8 cellular contexts compared by ENCODE assay signal in the genomic region with DNA sequence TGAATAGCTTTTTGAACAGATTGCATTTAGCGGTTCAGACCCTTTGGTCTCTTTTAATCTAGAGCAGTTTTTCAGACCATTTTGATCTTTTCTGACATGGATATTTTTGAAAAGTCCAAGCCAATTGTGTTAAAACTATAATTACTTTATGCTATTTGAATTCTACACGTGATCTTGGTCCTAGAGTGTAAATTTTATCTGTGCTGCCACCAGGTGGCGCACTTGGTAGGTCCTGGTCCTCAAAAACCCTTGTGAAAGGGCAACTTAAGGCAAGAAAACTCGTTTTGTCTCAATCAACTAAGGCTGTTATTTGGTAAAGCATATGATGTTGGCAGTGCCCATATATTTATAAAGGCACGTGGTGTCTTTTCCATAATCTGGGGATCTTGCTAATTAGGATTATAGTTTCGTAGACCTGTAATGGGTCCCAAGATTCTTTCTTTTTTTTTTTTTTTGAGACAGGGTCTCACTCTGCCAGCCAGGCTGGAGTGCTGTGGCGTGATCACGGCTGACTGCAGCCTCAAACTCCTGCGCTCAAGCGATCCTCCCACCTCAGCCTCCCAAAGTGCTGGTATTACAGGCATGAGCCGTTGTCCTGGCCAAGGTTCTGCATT. TPM values are rescaled to one million over a fixed set of nuclear protein-coding genes. Genes with fewer than 3 reads are reported as not detected.
A peak's percentile ranks its signal among the peaks of the same experiment; 100 is the strongest.
DNase-seq lines count a peak whose midpoint lies in the region; ATAC-seq and TF ChIP-seq lines count a peak whose summit lies in the region.

No MANE protein-coding gene starts in this region.

- no peak overlapping the region for H3K4me3 ChIP-seq in sigmoid colon

- TF ChIP-seq POLR2A in sigmoid colon (IDR thresholded peaks at IDR 0.05): no peak

- no peaks in the 10 kb centered on the region for H3K27me3 ChIP-seq in sigmoid colon

- no peak overlapping the region for H3K27ac ChIP-seq in sigmoid colon

- peaks cover 0 to 5% (median 0%) of the 10 kb centered on the region in 4 donors for H3K4me1 ChIP-seq in sigmoid colon

- no peaks in the 10 kb centered on the region for H3K9me3 ChIP-seq in sigmoid colon

- TF ChIP-seq CTCF in sigmoid colon (IDR thresholded peaks at IDR 0.05): peak; percentile 40 to 68 (median 56)

- no peak for TF ChIP-seq EP300 in sigmoid colon (IDR thresholded peaks at IDR 0.05)

- intact Hi-C loops in left ventricle myocardium superior (cut with micrococcal nuclease) (no loop called here), sigmoid colon (cut with DNase I) (no loop called here)

- DNase-seq in Daoy (ENCODE audit: low read depth) (peak; percentile 72), LHCN-M2 (ENCODE audit: low read depth) (peak; percentile 67), left ventricle myocardium superior (peak; percentile 74), sigmoid colon (peak; percentile 75), amniotic stem cell (lab: John Stamatoyannopoulos, UW) (no peak), HuH-7.5 (ENCODE audit: low spot score) (no peak)
- DNase-seq in activated naive CD4-positive, alpha-beta T cell treated with anti-CD3 and anti-CD28 coated beads, Interleukin-2, amount 50 U/mL, for 16 hours: peak; percentile 71

- WGBS in sigmoid colon, 2 donors: 42 to 50% methylated on average over 11 of the region's 11 CpGs

- ATAC-seq in SK-N-SH treated with all-trans-retinoic acid at 6 μM for 48 hours: peak; percentile 81
- peak; percentile 63 for ATAC-seq in left ventricle myocardium superior

- H3K36me3 ChIP-seq in sigmoid colon: no peaks in the 10 kb centered on the region

TF ChIP-seq in SK-N-SH treated with all-trans-retinoic acid at 6 μM for 48 hours, 23 proteins besides CTCF, POLR2A, EP300 and RAD21:
- TF ChIP-seq, protein P1, sequence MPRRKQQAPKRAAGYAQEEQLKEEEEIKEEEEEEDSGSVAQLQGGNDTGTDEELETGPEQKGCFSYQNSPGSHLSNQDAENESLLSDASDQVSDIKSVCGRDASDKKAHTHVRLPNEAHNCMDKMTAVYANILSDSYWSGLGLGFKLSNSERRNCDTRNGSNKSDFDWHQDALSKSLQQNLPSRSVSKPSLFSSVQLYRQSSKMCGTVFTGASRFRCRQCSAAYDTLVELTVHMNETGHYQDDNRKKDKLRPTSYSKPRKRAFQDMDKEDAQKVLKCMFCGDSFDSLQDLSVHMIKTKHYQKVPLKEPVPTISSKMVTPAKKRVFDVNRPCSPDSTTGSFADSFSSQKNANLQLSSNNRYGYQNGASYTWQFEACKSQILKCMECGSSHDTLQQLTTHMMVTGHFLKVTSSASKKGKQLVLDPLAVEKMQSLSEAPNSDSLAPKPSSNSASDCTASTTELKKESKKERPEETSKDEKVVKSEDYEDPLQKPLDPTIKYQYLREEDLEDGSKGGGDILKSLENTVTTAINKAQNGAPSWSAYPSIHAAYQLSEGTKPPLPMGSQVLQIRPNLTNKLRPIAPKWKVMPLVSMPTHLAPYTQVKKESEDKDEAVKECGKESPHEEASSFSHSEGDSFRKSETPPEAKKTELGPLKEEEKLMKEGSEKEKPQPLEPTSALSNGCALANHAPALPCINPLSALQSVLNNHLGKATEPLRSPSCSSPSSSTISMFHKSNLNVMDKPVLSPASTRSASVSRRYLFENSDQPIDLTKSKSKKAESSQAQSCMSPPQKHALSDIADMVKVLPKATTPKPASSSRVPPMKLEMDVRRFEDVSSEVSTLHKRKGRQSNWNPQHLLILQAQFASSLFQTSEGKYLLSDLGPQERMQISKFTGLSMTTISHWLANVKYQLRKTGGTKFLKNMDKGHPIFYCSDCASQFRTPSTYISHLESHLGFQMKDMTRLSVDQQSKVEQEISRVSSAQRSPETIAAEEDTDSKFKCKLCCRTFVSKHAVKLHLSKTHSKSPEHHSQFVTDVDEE (CRISPR knock-in tag; IDR thresholded peaks at IDR 0.05): no peak
- no peak for TF ChIP-seq PPARA (CRISPR knock-in tag; IDR thresholded peaks at IDR 0.05; ENCODE audit: borderline replicate concordance)
- no peak for TF ChIP-seq SNAI2 (CRISPR knock-in tag; IDR thresholded peaks at IDR 0.05)
- TF ChIP-seq TOX (CRISPR knock-in tag; IDR thresholded peaks at IDR 0.05; ENCODE audit: borderline replicate concordance): no peak
- TF ChIP-seq ZFP3 (CRISPR knock-in tag; IDR thresholded peaks at IDR 0.05): no peak
- no peak for TF ChIP-seq CSDC2 (CRISPR knock-in tag; IDR thresholded peaks at IDR 0.05)
- no peak for TF ChIP-seq RARB (CRISPR knock-in tag; IDR thresholded peaks at IDR 0.05)
- TF ChIP-seq CREB5 (CRISPR knock-in tag; IDR thresholded peaks at IDR 0.05; ENCODE audit: low read depth): no peak
- TF ChIP-seq POU6F1 (CRISPR knock-in tag; IDR thresholded peaks at IDR 0.05; ENCODE audit: borderline replicate concordance, low read depth): no peak
- TF ChIP-seq CSRNP3 (CRISPR knock-in tag; IDR thresholded peaks at IDR 0.05): no peak
- TF ChIP-seq BACH2 (CRISPR knock-in tag; IDR thresholded peaks at IDR 0.05; ENCODE audit: borderline replicate concordance): no peak
- no peak for TF ChIP-seq ZNF8 (CRISPR knock-in tag; IDR thresholded peaks at IDR 0.05)
- TF ChIP-seq ZNF565 (CRISPR knock-in tag; conservative IDR thresholded peaks at IDR 0.05; ENCODE audit: low read depth): no peak
- no peak for TF ChIP-seq OSR1 (CRISPR knock-in tag; IDR thresholded peaks at IDR 0.05)
- TF ChIP-seq GLIS3 (CRISPR knock-in tag; IDR thresholded peaks at IDR 0.05): no peak

RNA-seq across cellular contexts. Expression of gene TEX2, which starts 43.9 kb away (rescaled TPM):
- 14.3 and 25.1 TPM in 2 replicates for total RNA-seq in Daoy (2014; rRNA removed; shearing (Covaris generic))
- total RNA-seq in LHCN-M2 (2014; rRNA removed) (28.4 and 35.1 TPM in 2 replicates), left ventricle myocardium superior (55.4 TPM), sigmoid colon (10 to 100 TPM; 39.3 to 50.7 (median 42.5) TPM)
- polyA plus RNA-seq in LHCN-M2 (2012): 14.7 TPM
- polyA plus RNA-seq in sigmoid colon: 10 to 100 TPM in 1 of 3 donors, 1 to 10 TPM in 2; 4.6 to 14.5 (median 7.8) TPM

Comparison
In these comparisons a context has a peak if more than half of its experiments do, and no peak if none do; other contexts are left out.
1. DNase-seq: peak in Daoy (single experiment), LHCN-M2 (single experiment), activated naive CD4-positive, alpha-beta T cell treated with anti-CD3 and anti-CD28 coated beads, Interleukin-2, amount 50 U/mL, for 16 hours (single experiment), left ventricle myocardium superior (single experiment) and sigmoid colon (single experiment); none in amniotic stem cell (single experiment) and HuH-7.5 (single experiment).